Comparison of ENCODE assay signal across 8 cellular contexts in genomic region chr6:7727150-7727950, GRCh38. TPM values are rescaled to one million over a fixed set of nuclear protein-coding genes. Genes with fewer than 3 reads are reported as not detected.
DNase-seq lines count a peak whose midpoint lies in the region; ATAC-seq, FAIRE-seq and TF ChIP-seq lines count a peak whose summit lies in the region.

No MANE protein-coding gene starts in this region.

- DNase-seq in GM19239 (ENCODE audit: insufficient read length, low spot score) (peak; percentile 31), heart right ventricle (peak in 1 of 2 donors; percentile 12), skeletal muscle cell (ENCODE audit: low read depth) (no peak), HK-2 (ENCODE audit: unreplicated experiment) (no peak), KG1 (lab: John Stamatoyannopoulos, UW) (no peak), occipital lobe (lab: John Stamatoyannopoulos, UW) (no peak)

- peak overlapping the region; percentile 98 to 100 (median 99) for H3K4me2 ChIP-seq in BLaER1 treated with 17β-estradiol and CSF1 and Interleukin-3, amounts not matched to agents 10 nM and 100 nM

- H3K4me3 ChIP-seq in BLaER1 treated with 17β-estradiol and CSF1 and Interleukin-3, amounts not matched to agents 10 nM and 100 nM = peak overlapping the region; percentile 59 to 74 (median 67)
- H3K4me3 ChIP-seq in WI38 (ENCODE audit: low read depth, low read length) (peak overlapping the region; percentile 54), heart right ventricle (peak overlapping the region; percentile 40 to 85 (median 64)), skeletal muscle cell (ENCODE audit: low read depth, low read length) (peak overlapping the region; percentile 53)

- no peaks in the 10 kb centered on the region for H3K36me3 ChIP-seq in BLaER1 treated with 17β-estradiol and CSF1 and Interleukin-3, amounts not matched to agents 10 nM and 100 nM
- H3K36me3 ChIP-seq in heart right ventricle = no peaks in the 10 kb centered on the region

- H4K20me1 ChIP-seq in BLaER1 treated with 17β-estradiol and CSF1 and Interleukin-3, amounts not matched to agents 10 nM and 100 nM = peaks cover 0 to 35% (median 28%) of the 10 kb centered on the region in 11 experiments; a peak in 19 of 22 replicates

- peak overlapping the region in 1 of 11 experiments; percentile 20; a peak in 1 of 22 replicates for H3K27ac ChIP-seq in BLaER1 treated with 17β-estradiol and CSF1 and Interleukin-3, amounts not matched to agents 10 nM and 100 nM
- H3K27ac ChIP-seq in heart right ventricle = no peak overlapping the region

- H3K4me1 ChIP-seq in BLaER1 treated with 17β-estradiol and CSF1 and Interleukin-3, amounts not matched to agents 10 nM and 100 nM = peaks cover 28 to 65% (median 36%) of the 10 kb centered on the region in 10 experiments
- H3K4me1 ChIP-seq in heart right ventricle = peaks cover 3 to 55% (median 35%) of the 10 kb centered on the region in 9 donors

- H3K9me3 ChIP-seq in BLaER1 treated with 17β-estradiol and CSF1 and Interleukin-3, amounts not matched to agents 10 nM and 100 nM (replicated peaks in 1 of 11) = no peaks in the 10 kb centered on the region
- no peaks in the 10 kb centered on the region for H3K9me3 ChIP-seq in heart right ventricle

- TF ChIP-seq CTCF in WI38 (IDR thresholded peaks at IDR 0.05; ENCODE audit: low read depth, low read length) (no peak), heart right ventricle (IDR thresholded peaks at IDR 0.05) (no peak)

- WGBS in heart right ventricle, 2 donors = 0 to 1% methylated on average over 81 to 86 of the region's 86 CpGs

- peak overlapping the region; percentile 4 to 72 (median 62); a peak in 21 of 22 replicates for H3K9ac ChIP-seq in BLaER1 treated with 17β-estradiol and CSF1 and Interleukin-3, amounts not matched to agents 10 nM and 100 nM

- intact Hi-C loops in heart right ventricle (cut with DNase I) = loop anchor here in 7 of 10 donors (5.0 to 10.0 kb wide), 7 partner anchors 177 to 497 kb away; partner anchors contain the start of gene TXNDC5 (in 2 of the 7)

- no peak for FAIRE-seq in GM19239 (lab: Jason Lieb, UNC)

- no peak for ATAC-seq in heart right ventricle

- H3K27me3 ChIP-seq in BLaER1 treated with 17β-estradiol and CSF1 and Interleukin-3, amounts not matched to agents 10 nM and 100 nM = peaks cover 77 to 91% (median 84%) of the 10 kb centered on the region in 11 experiments
- peaks cover 0 to 94% (median 68%) of the 10 kb centered on the region in 7 donors for H3K27me3 ChIP-seq in heart right ventricle

RNA-seq across cellular contexts. Expression of gene BMP6, which starts 1.5 kb away (rescaled TPM):
- total RNA-seq in heart right ventricle (1 to 10 TPM; 1.3 to 4.1 (median 2.6) TPM), occipital lobe (6.9 TPM)
- 1 to 10 TPM in 1 of 2 donors, under 1 TPM in 1; 0.59 to 3.4 TPM for polyA plus RNA-seq in heart right ventricle
